ENCODE assay signal across 8 cellular contexts in the genomic region with DNA sequence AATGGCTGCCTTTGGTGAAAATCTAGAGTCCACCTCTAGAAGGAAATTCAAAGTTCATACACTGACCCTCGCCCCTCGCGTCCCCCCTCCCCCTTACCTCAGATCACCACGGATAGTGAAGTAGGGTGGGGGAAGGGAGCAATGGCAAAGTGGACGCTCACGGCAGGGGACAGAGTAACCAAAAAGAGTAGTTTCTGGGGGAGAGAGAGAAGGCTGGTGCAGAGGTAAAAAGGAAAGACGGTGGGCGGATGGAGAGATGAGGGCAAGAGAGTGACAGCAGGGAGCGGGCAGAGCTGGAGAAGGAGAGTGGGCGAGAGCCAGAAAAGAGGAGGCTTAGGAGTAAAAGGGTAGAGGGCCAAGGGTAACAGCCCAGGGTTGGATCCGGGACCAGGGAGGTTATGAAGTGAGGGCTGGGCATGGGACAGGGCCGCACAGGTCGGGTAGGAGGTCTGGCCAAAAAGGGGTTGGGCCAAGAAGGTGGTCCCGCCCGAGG. TPM values are rescaled to one million over a fixed set of nuclear protein-coding genes. Genes with fewer than 3 reads are reported as not detected.
A peak's percentile ranks its signal among the peaks of the same experiment; 100 is the strongest.
DNase-seq lines count a peak whose midpoint lies in the region; ATAC-seq and TF ChIP-seq lines count a peak whose summit lies in the region.

No MANE protein-coding gene starts in this region.

- H3K36me3 Mint-ChIP-seq in MCF 10A (ENCODE audit: insufficient read depth, unreplicated experiment) = peaks cover 6% of the 10 kb centered on the region

- no peak for TF ChIP-seq POLR2A in transverse colon (IDR thresholded peaks at IDR 0.05)

- peaks cover 3 to 47% (median 30%) of the 10 kb centered on the region in 4 donors for H3K4me1 ChIP-seq in liver (ENCODE audit: control insufficient read depth in 4 of 4, insufficient read depth in 4 of 4, low read length in 3 of 4)
- peaks cover 4 to 22% (median 18%) of the 10 kb centered on the region in 4 donors for H3K4me1 ChIP-seq in transverse colon

- no peak for TF ChIP-seq CTCF in MCF 10A (IDR thresholded peaks at IDR 0.05; ENCODE audit: unreplicated experiment)
- no peak for TF ChIP-seq CTCF in liver (IDR thresholded peaks at IDR 0.05; ENCODE audit: low read depth, low read length, missing input control)
- TF ChIP-seq CTCF in transverse colon (IDR thresholded peaks at IDR 0.05) = peak in 1 of 5 experiments; percentile 9

- H3K9ac ChIP-seq in liver (ENCODE audit: low read depth in 1 of 2, low read length in 2 of 2) = peak overlapping the region; percentile 69 to 99

- ATAC-seq in HG03460 (IDR thresholded peaks at IDR 0.05; ENCODE audit: unreplicated experiment) = peak; percentile 7

- CTCF ChIA-PET in MCF 10A (lab: Yijun Ruan, JAX) = interaction anchor here (0.6 to 1.2 kb wide), 6 partner anchors 11 to 160 kb away, joined by 3 read pairs; no protein-coding TSS in a partner anchor

- H3K4me1 Mint-ChIP-seq in MCF 10A (ENCODE audit: insufficient read depth, unreplicated experiment) = peaks cover 14% of the 10 kb centered on the region

- H3K27ac ChIP-seq in liver (ENCODE audit: low read depth in 1 of 2, low read length in 2 of 2) = peak overlapping the region; percentile 79 to 97
- peak overlapping the region; percentile 74 to 92 (median 90) for H3K27ac ChIP-seq in transverse colon

- peak overlapping the region; percentile 93 for H3K4me3 Mint-ChIP-seq in MCF 10A (ENCODE audit: unreplicated experiment)

- no peaks in the 10 kb centered on the region for H3K27me3 Mint-ChIP-seq in MCF 10A (ENCODE audit: insufficient read depth, unreplicated experiment)

- under 1% methylated on average over 15 of the region's 15 CpGs for WGBS in liver
- 2% methylated on average over 7 to 15 of the region's 15 CpGs for WGBS in transverse colon (ENCODE audit: low coverage in 1 of 2), 2 donors

- peak overlapping the region; percentile 99 for H3K27ac Mint-ChIP-seq in MCF 10A (ENCODE audit: low read depth, unreplicated experiment)

- no peaks in the 10 kb centered on the region for H3K36me3 ChIP-seq in liver (ENCODE audit: control insufficient read depth in 4 of 4, insufficient read depth in 3 of 4, low read depth in 1 of 4, low read length in 3 of 4)
- no peaks in the 10 kb centered on the region for H3K36me3 ChIP-seq in transverse colon

- peak overlapping the region; percentile 73 to 99 (median 76) for H3K4me3 ChIP-seq in liver (ENCODE audit: low read depth in 1 of 3, low read length in 3 of 3)
- H3K4me3 ChIP-seq in transverse colon = peak overlapping the region; percentile 53 to 98 (median 76)

- POLR2A ChIA-PET in MCF 10A (lab: Yijun Ruan, JAX) = interaction anchor here (0.6 to 4.1 kb wide), 14 partner anchors 9 to 298 kb away, joined by 3 to 33 read pairs (median 4); a partner anchor contains a TSS

- intact Hi-C loops in MCF 10A (cut with micrococcal nuclease) (loop anchor here (1.0 kb wide), 1 partner anchor 66 kb away; no protein-coding TSS in a partner anchor), transverse colon (cut with DNase I; ENCODE audit: low total_unique reads) (loop anchor here (1.0 kb wide), 1 partner anchor 65 kb away; a partner anchor contains a TSS)

- peak; percentile 3 for DNase-seq in GM19238 (ENCODE audit: insufficient read length, low spot score)
- DNase-seq in MCF 10A (ENCODE audit: unreplicated experiment) = no peak
- no peak for DNase-seq in transverse colon
- no peak for DNase-seq in dermis blood vessel endothelial cell
- no peak for DNase-seq in NCI-H345 treated with DMSO at 0.1 percent for 48 hours (lab: John Stamatoyannopoulos, UW; ENCODE audit: unreplicated experiment)
- DNase-seq in NCI-H510A treated with DMSO at 0.1 percent for 48 hours (lab: John Stamatoyannopoulos, UW) = no peak

- no peaks in the 10 kb centered on the region for H3K27me3 ChIP-seq in liver (ENCODE audit: control insufficient read depth in 4 of 4, insufficient read depth in 4 of 4, low read length in 3 of 4)
- H3K27me3 ChIP-seq in transverse colon = no peaks in the 10 kb centered on the region

- in situ Hi-C loops in transverse colon (cut with MboI; ENCODE audit: low pct_ligation_motif_present in 1 of 4, low pct_unique_long_range_greater_than_20kb in 1 of 4, low sequenced_read_pairs in 3 of 4) = no loop called here

- no TSS peak for BruUV-seq in MCF 10A (replicated peaks; lab: Mats Ljungman, UMichigan)

- H3K9me3 ChIP-seq in liver (ENCODE audit: control insufficient read depth in 4 of 4, low read length in 3 of 4) (no peaks in the 10 kb centered on the region), transverse colon (no peaks in the 10 kb centered on the region)

- TF ChIP-seq RAD21 in liver (IDR thresholded peaks at IDR 0.05) = no peak

- TF ChIP-seq EP300 in transverse colon (IDR thresholded peaks at IDR 0.05; ENCODE audit: low read depth) = no peak

- no peaks in the 10 kb centered on the region for H3K9me3 Mint-ChIP-seq in MCF 10A (ENCODE audit: unreplicated experiment)

TF ChIP-seq in liver, 16 proteins besides CTCF, POLR2A, EP300 and RAD21:
- TF ChIP-seq RXRA (IDR thresholded peaks at IDR 0.05) = peak; percentile 11 to 46
- TF ChIP-seq, protein P1, sequence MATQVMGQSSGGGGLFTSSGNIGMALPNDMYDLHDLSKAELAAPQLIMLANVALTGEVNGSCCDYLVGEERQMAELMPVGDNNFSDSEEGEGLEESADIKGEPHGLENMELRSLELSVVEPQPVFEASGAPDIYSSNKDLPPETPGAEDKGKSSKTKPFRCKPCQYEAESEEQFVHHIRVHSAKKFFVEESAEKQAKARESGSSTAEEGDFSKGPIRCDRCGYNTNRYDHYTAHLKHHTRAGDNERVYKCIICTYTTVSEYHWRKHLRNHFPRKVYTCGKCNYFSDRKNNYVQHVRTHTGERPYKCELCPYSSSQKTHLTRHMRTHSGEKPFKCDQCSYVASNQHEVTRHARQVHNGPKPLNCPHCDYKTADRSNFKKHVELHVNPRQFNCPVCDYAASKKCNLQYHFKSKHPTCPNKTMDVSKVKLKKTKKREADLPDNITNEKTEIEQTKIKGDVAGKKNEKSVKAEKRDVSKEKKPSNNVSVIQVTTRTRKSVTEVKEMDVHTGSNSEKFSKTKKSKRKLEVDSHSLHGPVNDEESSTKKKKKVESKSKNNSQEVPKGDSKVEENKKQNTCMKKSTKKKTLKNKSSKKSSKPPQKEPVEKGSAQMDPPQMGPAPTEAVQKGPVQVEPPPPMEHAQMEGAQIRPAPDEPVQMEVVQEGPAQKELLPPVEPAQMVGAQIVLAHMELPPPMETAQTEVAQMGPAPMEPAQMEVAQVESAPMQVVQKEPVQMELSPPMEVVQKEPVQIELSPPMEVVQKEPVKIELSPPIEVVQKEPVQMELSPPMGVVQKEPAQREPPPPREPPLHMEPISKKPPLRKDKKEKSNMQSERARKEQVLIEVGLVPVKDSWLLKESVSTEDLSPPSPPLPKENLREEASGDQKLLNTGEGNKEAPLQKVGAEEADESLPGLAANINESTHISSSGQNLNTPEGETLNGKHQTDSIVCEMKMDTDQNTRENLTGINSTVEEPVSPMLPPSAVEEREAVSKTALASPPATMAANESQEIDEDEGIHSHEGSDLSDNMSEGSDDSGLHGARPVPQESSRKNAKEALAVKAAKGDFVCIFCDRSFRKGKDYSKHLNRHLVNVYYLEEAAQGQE (IDR thresholded peaks at IDR 0.05) = no peak
- peak; percentile 16 for TF ChIP-seq HNF4G (IDR thresholded peaks at IDR 0.05)
- peak; percentile 46 to 77 for TF ChIP-seq HNF4A (conservative IDR thresholded peaks at IDR 0.05)

RNA-seq across cellular contexts. Expression of a gene that starts 0.4 kb away (rescaled TPM):
- total RNA-seq in MCF 10A (2022) = 22.4 and 28.9 TPM in 2 replicates
- total RNA-seq in liver = 100 to 1,000 TPM; 157 to 183 TPM
- 100 to 1,000 TPM; 114 to 153 TPM for polyA plus RNA-seq in liver
- total RNA-seq in transverse colon = 10 to 100 TPM; 19.1 to 40.0 (median 27.5) TPM
- total RNA-seq in dermis blood vessel endothelial cell = 27.9 and 35.0 TPM in 2 replicates

RNA-seq across cellular contexts. Expression of a gene that starts 0.9 kb away (rescaled TPM):
- total RNA-seq in MCF 10A (2022) (8.7 and 9.5 TPM in 2 replicates), liver (1 to 10 TPM; 6.8 to 9.9 TPM), transverse colon (1 to 10 TPM; 1.1 to 5.4 (median 4.6) TPM), dermis blood vessel endothelial cell (8.5 and 9.6 TPM in 2 replicates)
- polyA plus RNA-seq in liver = 1 to 10 TPM; 3.8 TPM
